In the genomic region with DNA sequence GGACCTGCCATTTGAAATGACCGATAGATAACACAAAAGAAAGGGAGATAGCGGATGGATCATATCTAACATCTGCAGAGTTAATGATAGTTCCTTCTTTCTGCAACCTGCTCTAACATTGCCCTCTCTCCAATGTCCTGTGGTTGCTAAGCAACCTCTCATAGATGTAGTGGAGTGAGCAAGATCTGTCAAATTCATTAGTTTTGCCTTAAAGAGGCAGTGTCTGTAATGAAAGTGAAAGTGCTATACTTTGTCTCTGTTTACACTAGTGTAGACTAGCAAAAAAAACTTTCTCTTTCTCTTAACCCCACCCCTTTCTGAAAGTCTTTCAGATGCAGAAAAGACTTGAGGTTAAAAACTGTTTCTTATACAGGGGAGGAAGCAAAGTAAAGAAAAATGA, we compare ENCODE assay signal across 8 cellular contexts.
A peak's percentile ranks its signal among the peaks of the same experiment; 100 is the strongest.
DNase-seq lines count a peak whose midpoint lies in the region; ATAC-seq and TF ChIP-seq lines count a peak whose summit lies in the region.

No MANE protein-coding gene starts in this region.

- H2BK5ac ChIP-seq in mesenchymal stem cell (ENCODE audit: low read depth, low read length, poor library complexity, severe bottlenecking): no peak overlapping the region

- H3K18ac ChIP-seq in mesenchymal stem cell (ENCODE audit: low read depth in 1 of 2, low read length in 2 of 2): no peak overlapping the region

- no peak overlapping the region for H2AFZ ChIP-seq in mesenchymal stem cell (ENCODE audit: low read depth, low read length)

- no peak overlapping the region for H3K14ac ChIP-seq in mesenchymal stem cell (ENCODE audit: low read length in 2 of 2)

- no peak overlapping the region for H2AK5ac ChIP-seq in mesenchymal stem cell (ENCODE audit: low read length, severe bottlenecking)

- POLR2A ChIA-PET in CD8-positive, alpha-beta T cell (lab: Charles Lee): no interaction called here

- WGBS in mesenchymal stem cell: no CpG with 5 or more reads among the region's 2 CpGs
- WGBS in prostate gland: 8% methylated on average over 2 of the region's 2 CpGs

- no peaks in the 10 kb centered on the region for H3K9me3 ChIP-seq in CD8-positive, alpha-beta T cell (ENCODE audit: low read length)
- H3K9me3 ChIP-seq in adipocyte (ENCODE audit: control insufficient read depth, low read length) (no peaks in the 10 kb centered on the region), mesenchymal stem cell (ENCODE audit: control insufficient read depth, low read length) (no peaks in the 10 kb centered on the region), WERI-Rb-1 (ENCODE audit: severe bottlenecking) (no peaks in the 10 kb centered on the region), prostate gland (no peaks in the 10 kb centered on the region)

- intact Hi-C loops in CD8-positive, alpha-beta T cell (cut with DNase I, micrococcal nuclease): no loop called here
- intact Hi-C loops in posterior vena cava (cut with DNase I) (no loop called here), prostate gland (cut with DNase I) (no loop called here)

- peaks cover 2% of the 10 kb centered on the region for H3K9me3 Mint-ChIP-seq in CD8-positive, alpha-beta T cell

- H3K27ac Mint-ChIP-seq in CD8-positive, alpha-beta T cell: peak overlapping the region; percentile 42

- no peak overlapping the region for H3K4ac ChIP-seq in mesenchymal stem cell (ENCODE audit: low read depth in 1 of 2, low read length in 2 of 2)

- ATAC-seq in CD8-positive, alpha-beta T cell: peak; percentile 63
- peak; percentile 84 for ATAC-seq in GM19455 (IDR thresholded peaks at IDR 0.05; ENCODE audit: unreplicated experiment)
- ATAC-seq in HG03469 (IDR thresholded peaks at IDR 0.05; ENCODE audit: unreplicated experiment): peak; percentile 93

- no peak for TF ChIP-seq CTCF in CD8-positive, alpha-beta T cell (IDR thresholded peaks at IDR 0.05)
- TF ChIP-seq CTCF in WERI-Rb-1 (IDR thresholded peaks at IDR 0.05; ENCODE audit: low read depth, low read length) (no peak), prostate gland (IDR thresholded peaks at IDR 0.05) (no peak)

- H3K27ac ChIP-seq in CD8-positive, alpha-beta T cell (ENCODE audit: low read depth, low read length): no peak overlapping the region
- no peak overlapping the region for H3K27ac ChIP-seq in mesenchymal stem cell (ENCODE audit: low read length, poor library complexity, severe bottlenecking)
- H3K27ac ChIP-seq in WERI-Rb-1: no peak overlapping the region
- H3K27ac ChIP-seq in prostate gland: no peak overlapping the region

- H3K27me3 ChIP-seq in CD8-positive, alpha-beta T cell (ENCODE audit: insufficient read depth, low read length): no peaks in the 10 kb centered on the region
- H3K27me3 ChIP-seq in adipocyte (replicated peaks; ENCODE audit: control insufficient read depth, insufficient read depth, low read length): no peaks in the 10 kb centered on the region
- no peaks in the 10 kb centered on the region for H3K27me3 ChIP-seq in mesenchymal stem cell (ENCODE audit: control insufficient read depth in 1 of 2, insufficient read depth in 1 of 2, low read length in 2 of 2)
- H3K27me3 ChIP-seq in WERI-Rb-1 (ENCODE audit: insufficient read depth, low read depth, severe bottlenecking): no peaks in the 10 kb centered on the region
- no peaks in the 10 kb centered on the region for H3K27me3 ChIP-seq in prostate gland (replicated peaks; ENCODE audit: insufficient read depth)

- no peak overlapping the region for H4K91ac ChIP-seq in mesenchymal stem cell (ENCODE audit: low read length)

- H3K79me1 ChIP-seq in mesenchymal stem cell (replicated peaks; ENCODE audit: low read length, poor library complexity, severe bottlenecking): no peaks in the 10 kb centered on the region

- H3K36me3 Mint-ChIP-seq in CD8-positive, alpha-beta T cell: no peaks in the 10 kb centered on the region

- peak overlapping the region; percentile 75 for H3K4me3 Mint-ChIP-seq in CD8-positive, alpha-beta T cell

- H3K4me1 Mint-ChIP-seq in CD8-positive, alpha-beta T cell (ENCODE audit: low read depth): peaks cover 15% of the 10 kb centered on the region

- DNase-seq in CD8-positive, alpha-beta T cell: no peak
- DNase-seq in adipocyte (ENCODE audit: low read depth): no peak
- DNase-seq in mesenchymal stem cell: peak; percentile 1
- DNase-seq in posterior vena cava (ENCODE audit: low spot score): no peak
- DNase-seq in WERI-Rb-1: no peak
- no peak for DNase-seq in prostate gland (ENCODE audit: low spot score)

- no peak overlapping the region for H4K8ac ChIP-seq in mesenchymal stem cell (ENCODE audit: low read length)

- no peak overlapping the region for H2BK12ac ChIP-seq in mesenchymal stem cell (ENCODE audit: low read length in 2 of 2)

- CTCF ChIA-PET in CD8-positive, alpha-beta T cell (lab: Charles Lee): no interaction called here

- no peaks in the 10 kb centered on the region for H3K27me3 Mint-ChIP-seq in CD8-positive, alpha-beta T cell (ENCODE audit: low read depth)

- no peak overlapping the region for H2BK15ac ChIP-seq in mesenchymal stem cell (ENCODE audit: low read depth, poor library complexity, severe bottlenecking)

- no peak for TF ChIP-seq POLR2A in prostate gland (IDR thresholded peaks at IDR 0.05)

- H2BK120ac ChIP-seq in mesenchymal stem cell (ENCODE audit: low read depth, low read length): no peak overlapping the region

- no peak overlapping the region for H3K4me2 ChIP-seq in mesenchymal stem cell (ENCODE audit: low read length, poor library complexity, severe bottlenecking)

- H3K9ac ChIP-seq in adipocyte (ENCODE audit: low read length) (peak overlapping the region; percentile 42), mesenchymal stem cell (ENCODE audit: low read length) (peak overlapping the region; percentile 82)

- no peaks in the 10 kb centered on the region for H3K36me3 ChIP-seq in CD8-positive, alpha-beta T cell (ENCODE audit: insufficient read depth, low read length)
- H3K36me3 ChIP-seq in adipocyte (ENCODE audit: control insufficient read depth, insufficient read depth, low read length, severe bottlenecking): no peaks in the 10 kb centered on the region
- H3K36me3 ChIP-seq in mesenchymal stem cell (ENCODE audit: control insufficient read depth in 1 of 2, insufficient read depth in 2 of 2, low read depth in 1 of 2, low read length in 2 of 2): no peaks in the 10 kb centered on the region
- H3K36me3 ChIP-seq in WERI-Rb-1: no peaks in the 10 kb centered on the region
- no peaks in the 10 kb centered on the region for H3K36me3 ChIP-seq in prostate gland

- peak overlapping the region; percentile 22 for H3K4me3 ChIP-seq in CD8-positive, alpha-beta T cell (ENCODE audit: low read depth, low read length)
- peak overlapping the region; percentile 85 for H3K4me3 ChIP-seq in adipocyte (ENCODE audit: low read length)
- H3K4me3 ChIP-seq in mesenchymal stem cell (ENCODE audit: insufficient read depth in 1 of 2, low read depth in 1 of 2, low read length in 2 of 2): peak overlapping the region in 1 of 2 experiments; percentile 90
- no peak overlapping the region for H3K4me3 ChIP-seq in WERI-Rb-1 (ENCODE audit: low read depth, low read length)
- no peak overlapping the region for H3K4me3 ChIP-seq in prostate gland

- H3K4me1 ChIP-seq in CD8-positive, alpha-beta T cell (ENCODE audit: insufficient read depth, low read length): peaks cover 5% of the 10 kb centered on the region
- peaks cover 18% of the 10 kb centered on the region for H3K4me1 ChIP-seq in adipocyte (ENCODE audit: control insufficient read depth, insufficient read depth, low read length)
- no peaks in the 10 kb centered on the region for H3K4me1 ChIP-seq in mesenchymal stem cell (ENCODE audit: control insufficient read depth, insufficient read depth, low read depth, low read length)
- no peaks in the 10 kb centered on the region for H3K4me1 ChIP-seq in prostate gland (replicated peaks)

- no peak overlapping the region for H3K23ac ChIP-seq in mesenchymal stem cell (ENCODE audit: low read length in 2 of 2)

Comparison
In these comparisons a context has a peak if more than half of its experiments do, and no peak if none do; other contexts are left out.
1. H3K4me3 ChIP-seq: peak in CD8-positive, alpha-beta T cell (single experiment) and adipocyte (single experiment); none in WERI-Rb-1 (single experiment) and prostate gland (0 of 2).
2. Peak in every context shown above with its lines, with median percentiles within 50 percentile points of each other: ATAC-seq.